29 cellular contexts compared by ENCODE assay signal in the genomic region with DNA sequence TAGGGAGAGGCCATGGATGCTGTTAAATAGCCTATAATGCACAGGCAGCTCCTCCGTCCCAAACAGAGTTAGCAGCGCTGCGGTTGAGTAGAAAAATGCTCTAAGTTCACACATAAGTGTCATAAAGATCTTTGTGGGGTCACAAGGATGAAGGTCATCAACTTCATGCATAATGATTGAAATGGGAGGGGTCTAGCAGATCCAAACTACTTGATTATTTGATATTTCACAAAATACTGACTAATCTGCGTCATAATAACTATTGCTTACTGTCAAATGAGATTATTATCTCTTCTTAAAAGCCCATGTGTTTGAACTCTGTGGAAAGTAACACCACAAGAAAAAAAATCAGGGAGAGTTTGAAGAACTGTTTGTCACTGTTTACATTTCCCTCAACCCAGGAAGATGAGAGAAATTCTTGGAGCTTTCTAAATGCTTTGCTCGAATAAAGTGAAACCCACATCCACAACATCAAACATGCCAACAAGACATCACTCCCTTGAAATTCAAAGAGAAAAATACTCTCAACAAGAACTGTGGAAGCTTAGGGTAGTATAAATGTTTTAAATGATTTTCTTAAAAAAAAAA. TPM values are rescaled to one million over a fixed set of nuclear protein-coding genes. Genes with fewer than 3 reads are reported as not detected.
DNase-seq lines count a peak whose midpoint lies in the region; ATAC-seq and TF ChIP-seq lines count a peak whose summit lies in the region.
"Had no signal": no experiment of that assay in that cellular context is flagged by ENCODE, and none has a peak within 500 bp of the region (broad histone marks: within the 10 kb centered on the region; RNA-seq: fewer than 3 reads in every experiment).

No MANE protein-coding gene starts in this region.

- H4K5ac ChIP-seq in IMR-90 (ENCODE audit: low read depth, low read length) = peak overlapping the region; percentile 87

- H3K27me3 ChIP-seq in IMR-90 (ENCODE audit: control insufficient read depth, insufficient read depth, low read length) (no peaks in the 10 kb centered on the region), right cardiac atrium (ENCODE audit: control insufficient read depth, insufficient read depth) (no peaks in the 10 kb centered on the region)
- H3K27me3 ChIP-seq: gastrocnemius medialis, hepatocyte, Peyer's patch, spleen had no signal

- H4K20me1 ChIP-seq in IMR-90 (ENCODE audit: insufficient read depth, low read length) = no peaks in the 10 kb centered on the region

- H3K4ac ChIP-seq in IMR-90 (ENCODE audit: low read depth, low read length) = peak overlapping the region; percentile 48

- H3K79me1 ChIP-seq in IMR-90 (ENCODE audit: low read depth in 1 of 2, low read length in 2 of 2) = no peaks in the 10 kb centered on the region; a peak in 1 of 4 replicates

- peak overlapping the region; percentile 39 for H3K4me2 ChIP-seq in IMR-90 (ENCODE audit: low read depth, low read length)
- H3K4me2 ChIP-seq: hepatocyte had no signal

- no peak overlapping the region for H2AK9ac ChIP-seq in IMR-90 (replicated peaks; ENCODE audit: low read depth, low read length, poor library complexity)

- no peak overlapping the region for H3K23ac ChIP-seq in IMR-90 (ENCODE audit: low read depth, low read length)

- TF ChIP-seq CTCF in IMR-90 (conservative IDR thresholded peaks at IDR 0.05; ENCODE audit: low read depth, low read length) (no peak), astrocyte of the spinal cord (IDR thresholded peaks at IDR 0.05; ENCODE audit: low read depth, low read length) (no peak), osteocyte (IDR thresholded peaks at IDR 0.05) (no peak)

- dilution Hi-C loops in IMR-90 (cut with HindIII; ENCODE audit: low sequenced_read_pairs, unreplicated experiment) = no loop called here

- H3K4me3 Mint-ChIP-seq in osteocyte (ENCODE audit: unreplicated experiment) = no peak overlapping the region
- H3K4me3 Mint-ChIP-seq: activated CD8-positive, alpha-beta memory T cell treated with anti-CD3 and anti-CD28 coated beads, Interleukin-2, amount 10 ng/mL, durations not matched to agents 7 days and 5 days; central memory CD8-positive, alpha-beta T cell; naive B cell; type B pancreatic cell; WTC11 had no signal

- H3K4me1 ChIP-seq in IMR-90 (ENCODE audit: control insufficient read depth, insufficient read depth, low read length) (peaks cover 14% of the 10 kb centered on the region), right cardiac atrium (ENCODE audit: control insufficient read depth, insufficient read depth, low read length) (peaks cover 4% of the 10 kb centered on the region)
- H3K4me1 ChIP-seq: Peyer's patch had no signal

- H2AK5ac ChIP-seq in IMR-90 (ENCODE audit: low read depth, low read length) = peak overlapping the region; percentile 54; the same call in 1 of the 2 replicates

- BruUV-seq in IMR-90 (replicated peaks; lab: Mats Ljungman, UMichigan) = no TSS peak

- H3K27ac ChIP-seq in IMR-90 (ENCODE audit: insufficient read depth, low read length) (peak overlapping the region; percentile 61; the same call in 1 of the 2 replicates), right cardiac atrium (ENCODE audit: low read length) (no peak overlapping the region)
- H3K27ac ChIP-seq: C4-2B, gastrocnemius medialis, hepatocyte, Peyer's patch had no signal

- no peak for TF ChIP-seq POLR2A in IMR-90 (IDR thresholded peaks at IDR 0.05; ENCODE audit: low read depth, low read length)

- peak overlapping the region; percentile 74 for H2BK20ac ChIP-seq in IMR-90 (ENCODE audit: low read depth, low read length)

- POLR2A ChIA-PET in IMR-90 (lab: Charles Lee; ENCODE audit: unreplicated experiment) = no interaction called here

- H3K36me3 ChIP-seq in IMR-90 (ENCODE audit: control insufficient read depth, insufficient read depth, low read length) = no peaks in the 10 kb centered on the region
- H3K36me3 ChIP-seq: gastrocnemius medialis, Peyer's patch, spleen had no signal

- H3K56ac ChIP-seq in IMR-90 (ENCODE audit: extremely low read depth, insufficient read depth, low read length) = no peak overlapping the region

- no CpG with 5 or more reads among the region's 5 CpGs for WGBS in IMR-90 (ENCODE audit: extremely low coverage in 2 of 2, insufficient read length in 1 of 2), 2 experiments
- WGBS in right cardiac atrium = 87% methylated on average over 5 of the region's 5 CpGs

- no peak overlapping the region for H3K9ac ChIP-seq in IMR-90 (ENCODE audit: low read depth, low read length)

- H3K9me1 ChIP-seq in IMR-90 (ENCODE audit: insufficient read depth, low read length) = peaks cover 14% of the 10 kb centered on the region

- TF ChIP-seq RAD21 in IMR-90 (IDR thresholded peaks at IDR 0.05; ENCODE audit: low read length) = no peak

- H3K14ac ChIP-seq in IMR-90 (replicated peaks; ENCODE audit: low read depth, low read length) = peak overlapping the region; percentile 69; the same call in 1 of the 2 replicates

- H2BK15ac ChIP-seq in IMR-90 (ENCODE audit: low read depth, low read length) = peak overlapping the region; percentile 45; the same call in 2 of the 3 replicates

- in situ Hi-C loops in IMR-90 (cut with MboI; ENCODE audit: low sequenced_read_pairs) = loop anchor here (10.0 to 25.0 kb wide), 2 partner anchors 583 to 784 kb away; no protein-coding TSS in a partner anchor
- in situ Hi-C loops in astrocyte of the spinal cord (cut with HindIII; ENCODE audit: low sequenced_read_pairs) = no loop called here

- H3K9me3 ChIP-seq in IMR-90 (ENCODE audit: control insufficient read depth, insufficient read depth, low read length) = no peaks in the 10 kb centered on the region
- H3K9me3 ChIP-seq in right cardiac atrium (ENCODE audit: control insufficient read depth, low read length) = no peaks in the 10 kb centered on the region
- H3K9me3 ChIP-seq: gastrocnemius medialis, Peyer's patch, spleen had no signal

- ATAC-seq in IMR-90 (ENCODE audit: low read depth) = peak; percentile 21
- ATAC-seq in right cardiac atrium = no peak
- ATAC-seq: activated CD8-positive, alpha-beta memory T cell treated with anti-CD3 and anti-CD28 coated beads, Interleukin-2, amount 10 ng/mL, durations not matched to agents 7 days and 5 days; gastrocnemius medialis; K562; left lobe of liver; WTC11 had no signal

- H4K91ac ChIP-seq in IMR-90 (ENCODE audit: insufficient read depth, low read depth, low read length) = peak overlapping the region; percentile 6; the same call in 1 of the 2 replicates

- H2BK5ac ChIP-seq in IMR-90 (ENCODE audit: low read depth, low read length, poor library complexity, severe bottlenecking) = peak overlapping the region; percentile 52

- intact Hi-C loops in IMR-90 (cut with micrococcal nuclease) (no loop called here), right cardiac atrium (cut with DNase I) (loop anchor here in 3 of 4 donors (5.0 to 10.0 kb wide), 5 partner anchors 314 to 784 kb away; a partner anchor contains a TSS)

- no peaks in the 10 kb centered on the region for H3K27me3 Mint-ChIP-seq in osteocyte (ENCODE audit: unreplicated experiment)
- H3K27me3 Mint-ChIP-seq: central memory CD8-positive, alpha-beta T cell; naive B cell had no signal

- H3K4me3 ChIP-seq in IMR-90 (ENCODE audit: insufficient read depth, low read depth, low read length) (no peak overlapping the region), astrocyte of the spinal cord (ENCODE audit: low read depth, low read length) (no peak overlapping the region), right cardiac atrium (ENCODE audit: low read length) (no peak overlapping the region)
- H3K4me3 ChIP-seq: gastrocnemius medialis, hepatocyte, K562, Peyer's patch, spleen had no signal

- peak overlapping the region; percentile 33 for H3K27ac Mint-ChIP-seq in osteocyte (ENCODE audit: unreplicated experiment)
- H3K27ac Mint-ChIP-seq: activated CD8-positive, alpha-beta memory T cell treated with anti-CD3 and anti-CD28 coated beads, Interleukin-2, amount 10 ng/mL, durations not matched to agents 7 days and 5 days; type B pancreatic cell; WTC11 had no signal

- no peaks in the 10 kb centered on the region for H3K36me3 Mint-ChIP-seq in osteocyte (ENCODE audit: unreplicated experiment)
- H3K36me3 Mint-ChIP-seq: activated CD8-positive, alpha-beta memory T cell treated with anti-CD3 and anti-CD28 coated beads, Interleukin-2, amount 10 ng/mL, durations not matched to agents 7 days and 5 days; naive B cell; type B pancreatic cell; WTC11 had no signal

- H4K8ac ChIP-seq in IMR-90 (ENCODE audit: low read depth in 2 of 2, low read length in 2 of 2) = peak overlapping the region in 1 of 2 experiments; percentile 23; a peak in 2 of 4 replicates

- CTCF ChIA-PET in IMR-90 (lab: Yijun Ruan, JAX) = no interaction called here

- H3K9me3 Mint-ChIP-seq in osteocyte (ENCODE audit: unreplicated experiment) = no peaks in the 10 kb centered on the region
- H3K9me3 Mint-ChIP-seq: central memory CD8-positive, alpha-beta T cell; naive B cell; WTC11 had no signal

- DNase-seq in IMR-90 (peak; percentile 70), astrocyte of the spinal cord (ENCODE audit: low read depth, low spot score) (peak; percentile 56), fibroblast of peridontal ligament (ENCODE audit: extremely low read depth) (peak; percentile 73), osteocyte (ENCODE audit: extremely low spot score, unreplicated experiment) (peak; percentile 36), NCI-H1930 (lab: John Stamatoyannopoulos, UW) (no peak), amniotic stem cell (lab: John Stamatoyannopoulos, UW) (no peak), right cardiac atrium (no peak)
- DNase-seq: activated CD4-positive, alpha-beta T cell treated with anti-CD3 and anti-CD28 coated beads, Interleukin-2, amount 50 U/mL, for 1 hour; activated CD8-positive, alpha-beta memory T cell treated with anti-CD3 and anti-CD28 coated beads, Interleukin-2, amount 10 ng/mL, durations not matched to agents 7 days and 5 days; activated naive CD4-positive, alpha-beta T cell treated with anti-CD3 and anti-CD28 coated beads, Interleukin-2, amount 50 U/mL, for 16 hours; anterior cingulate cortex; effector CD4-positive, alpha-beta T cell; erythroblast; gastrocnemius medialis; naive B cell; NCI-H1105 treated with DMSO at 0.1 percent for 48 hours; NCI-H2029 treated with DMSO at 0.1 percent for 48 hours; NCI-H69; occipital lobe; Peyer's patch; SIG-M5; spleen had no signal

- no peak overlapping the region for H2AFZ ChIP-seq in IMR-90 (replicated peaks; ENCODE audit: low read length, poor library complexity)
- H2AFZ ChIP-seq: hepatocyte had no signal

- peak overlapping the region; percentile 81; the same call in 1 of the 2 replicates for H3K18ac ChIP-seq in IMR-90 (ENCODE audit: low read depth, low read length)

- H3K4me1 Mint-ChIP-seq in osteocyte (ENCODE audit: unreplicated experiment) = peaks cover 23% of the 10 kb centered on the region

- H2BK120ac ChIP-seq in IMR-90 (ENCODE audit: low read depth, low read length) = peak overlapping the region; percentile 46

TF ChIP-seq in IMR-90, 13 proteins besides CTCF, POLR2A, EP300 and RAD21 (continues in another document):
- TF ChIP-seq RFX5 (IDR thresholded peaks at IDR 0.05; ENCODE audit: low read depth, low read length) = no peak
- TF ChIP-seq BHLHE40 (IDR thresholded peaks at IDR 0.05; ENCODE audit: low read depth, low read length) = no peak

RNA-seq across cellular contexts. Expression of a gene that starts 50.5 kb away (rescaled TPM):
- total RNA-seq in IMR-90 (2012; rRNA removed) = 71.9 and 94.5 TPM in 2 replicates
- 22.4 and 25.6 TPM in 2 replicates for polyA plus RNA-seq in IMR-90 (2012; rRNA removed)
- polyA plus RNA-seq in IMR-90 (2012; cell fraction: cytosol; rRNA removed) = 3.7 and 7.5 TPM in 2 replicates
- polyA plus RNA-seq in IMR-90 (2012; cell fraction: nucleus; rRNA removed; ENCODE audit: low replicate concordance) = 5.5 and 24.0 TPM in 2 replicates
- 71.0 and 74.2 TPM in 2 replicates for total RNA-seq in osteocyte
- 10 to 100 TPM; 43.4 to 59.3 (median 49.3) TPM for total RNA-seq in right cardiac atrium
- polyA plus RNA-seq in right cardiac atrium = 6.2 TPM

Comparison
In these comparisons a context has a peak if more than half of its experiments do, and no peak if none do; other contexts are left out.
1. DNase-seq: peak in IMR-90 (single experiment), astrocyte of the spinal cord (single experiment), fibroblast of peridontal ligament (single experiment) and osteocyte (single experiment); none in NCI-H1930 (0 of 2), amniotic stem cell (single experiment) and right cardiac atrium (0 of 3).